ENCODE assay signal across 1 cellular context in genomic region chr10:89609730-89610393, GRCh38.
TF ChIP-seq lines count a peak whose summit lies in the region.

No MANE protein-coding gene starts in this region.

TF ChIP-seq in GM12878, 131 proteins besides CTCF, POLR2A, EP300 and RAD21 (continued from another document):
- TF ChIP-seq CREM (IDR thresholded peaks at IDR 0.05; ENCODE audit: low read depth): no peak
- TF ChIP-seq ZBED1 (IDR thresholded peaks at IDR 0.05; ENCODE audit: borderline replicate concordance): no peak; the same call in 1 of the 2 replicates
- TF ChIP-seq PKNOX1 (IDR thresholded peaks at IDR 0.05): no peak
- peak; percentile 38; the same call in 1 of the 2 replicates for TF ChIP-seq RELB (IDR thresholded peaks at IDR 0.05; ENCODE audit: low read depth)
- peak; percentile 55; the same call in 1 of the 2 replicates for TF ChIP-seq YY1 (IDR thresholded peaks at IDR 0.05; ENCODE audit: low read depth, low read length)
- TF ChIP-seq SP1 (IDR thresholded peaks at IDR 0.05; ENCODE audit: low read depth, low read length): no peak
- no peak for TF ChIP-seq POLR2AphosphoS5 (IDR thresholded peaks at IDR 0.05; ENCODE audit: low read length)
- TF ChIP-seq ESRRA (IDR thresholded peaks at IDR 0.05; ENCODE audit: low read length): no peak
- TF ChIP-seq MYC (IDR thresholded peaks at IDR 0.05; ENCODE audit: insufficient read depth, insufficient read length, insufficient replicate concordance, low read length, severe bottlenecking): no peak
- no peak for TF ChIP-seq NFIC (IDR thresholded peaks at IDR 0.05; ENCODE audit: low read depth, low read length)
- TF ChIP-seq ZBTB33 (IDR thresholded peaks at IDR 0.05): no peak
- TF ChIP-seq NBN (IDR thresholded peaks at IDR 0.05): peak; percentile 48; the same call in 1 of the 2 replicates
- TF ChIP-seq ZNF274 (IDR thresholded peaks at IDR 0.05; ENCODE audit: insufficient read depth, insufficient read length): no peak
- TF ChIP-seq SIX5 (IDR thresholded peaks at IDR 0.05; ENCODE audit: low read depth, low read length, severe bottlenecking): no peak
- TF ChIP-seq ZNF384 (IDR thresholded peaks at IDR 0.05; ENCODE audit: borderline replicate concordance, low read depth, low read length): no peak
- no peak for TF ChIP-seq SREBF1 (IDR thresholded peaks at IDR 0.05; ENCODE audit: low read length)
- peak; percentile 38; the same call in 1 of the 2 replicates for TF ChIP-seq SMC3 (IDR thresholded peaks at IDR 0.05; ENCODE audit: borderline replicate concordance, low read length)
- no peak for TF ChIP-seq RB1 (IDR thresholded peaks at IDR 0.05; ENCODE audit: borderline replicate concordance)
- TF ChIP-seq STAT1 (conservative IDR thresholded peaks at IDR 0.05): no peak
TF ChIP-seq in GM12878: peak in this region for 12.
